ENCODE assay signal across 9 cellular contexts in the genomic region with DNA sequence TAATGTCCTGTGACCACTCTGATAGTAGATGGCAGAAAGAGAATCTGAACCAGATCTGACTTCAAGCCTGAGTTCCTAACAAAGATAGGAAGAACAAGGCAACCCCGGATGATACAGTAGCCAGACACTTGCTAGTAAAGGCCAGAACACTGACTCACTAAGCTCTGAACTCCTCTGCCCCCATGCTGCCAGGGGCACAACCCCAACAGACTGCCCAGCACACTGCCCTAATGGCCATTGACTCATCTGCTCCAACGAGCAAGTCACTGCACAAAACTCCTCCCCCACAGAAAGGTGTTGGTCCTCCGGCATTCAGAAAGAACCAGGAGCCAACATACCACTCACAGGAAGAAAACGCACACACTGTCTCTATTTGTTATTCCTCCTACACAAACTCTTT.
DNase-seq lines count a peak whose midpoint lies in the region; FAIRE-seq and TF ChIP-seq lines count a peak whose summit lies in the region.
"Had no signal": no experiment of that assay in that cellular context is flagged by ENCODE, and none has a peak within 500 bp of the region (broad histone marks: within the 10 kb centered on the region; RNA-seq: fewer than 3 reads in every experiment).

No MANE protein-coding gene starts in this region.

- no peak overlapping the region for H3K4me3 Mint-ChIP-seq in glutamatergic neuron (ENCODE audit: unreplicated experiment)
- no peak overlapping the region for H3K4me3 Mint-ChIP-seq in activated CD4-positive, alpha-beta T cell treated with anti-CD3 and anti-CD28 coated beads, Interleukin-2, amount 10 ng/mL, durations not matched to agents 7 days and 5 days

- CTCF ChIA-PET in activated CD4-positive, alpha-beta T cell treated with anti-CD3 and anti-CD28 coated beads, Interleukin-2, amount 10 ng/mL, durations not matched to agents 7 days and 5 days (lab: Charles Lee) = no interaction called here

- H3K27ac Mint-ChIP-seq in glutamatergic neuron (ENCODE audit: unreplicated experiment) = no peak overlapping the region
- H3K27ac Mint-ChIP-seq in activated CD4-positive, alpha-beta T cell treated with anti-CD3 and anti-CD28 coated beads, Interleukin-2, amount 10 ng/mL, durations not matched to agents 7 days and 5 days = no peak overlapping the region

- H3K27me3 Mint-ChIP-seq in glutamatergic neuron (ENCODE audit: unreplicated experiment) = peaks cover 3% of the 10 kb centered on the region
- H3K27me3 Mint-ChIP-seq in activated CD4-positive, alpha-beta T cell treated with anti-CD3 and anti-CD28 coated beads, Interleukin-2, amount 10 ng/mL, durations not matched to agents 7 days and 5 days = peaks cover 2% of the 10 kb centered on the region

- FAIRE-seq in HTR-8/SVneo (lab: Jason Lieb, UNC) = peak; percentile 66
- FAIRE-seq: frontal cortex had no signal

- no peaks in the 10 kb centered on the region for H3K4me1 Mint-ChIP-seq in glutamatergic neuron (ENCODE audit: low read depth, unreplicated experiment)
- no peaks in the 10 kb centered on the region for H3K4me1 Mint-ChIP-seq in activated CD4-positive, alpha-beta T cell treated with anti-CD3 and anti-CD28 coated beads, Interleukin-2, amount 10 ng/mL, durations not matched to agents 7 days and 5 days

- peaks cover 1% of the 10 kb centered on the region for H3K9me3 Mint-ChIP-seq in glutamatergic neuron (ENCODE audit: unreplicated experiment)
- no peaks in the 10 kb centered on the region for H3K9me3 Mint-ChIP-seq in activated CD4-positive, alpha-beta T cell treated with anti-CD3 and anti-CD28 coated beads, Interleukin-2, amount 10 ng/mL, durations not matched to agents 7 days and 5 days

- no peaks in the 10 kb centered on the region for H3K36me3 Mint-ChIP-seq in glutamatergic neuron (ENCODE audit: unreplicated experiment)
- no peaks in the 10 kb centered on the region for H3K36me3 Mint-ChIP-seq in activated CD4-positive, alpha-beta T cell treated with anti-CD3 and anti-CD28 coated beads, Interleukin-2, amount 10 ng/mL, durations not matched to agents 7 days and 5 days (ENCODE audit: low read depth)

- peak; percentile 49 for DNase-seq in AG08396 (ENCODE audit: low spot score)
- DNase-seq in HTR-8/SVneo (ENCODE audit: insufficient read length, low spot score) = peak; percentile 40
- peak; percentile 54 to 85 for DNase-seq in cardiac fibroblast (ENCODE audit: low read depth in 2 of 2)
- peak; percentile 20 to 57 for DNase-seq in lung microvascular endothelial cell (ENCODE audit: low read depth in 2 of 2)
- no peak for DNase-seq in stimulated activated CD4-positive, alpha-beta T cell treated with anti-CD3 and anti-CD28 coated beads, Interleukin-2, amount 100 ng/mL, for 24 hours
- no peak for DNase-seq in NCI-H2029 treated with DMSO at 0.1 percent for 48 hours (lab: John Stamatoyannopoulos, UW)
- no peak for DNase-seq in glutamatergic neuron
- no peak for DNase-seq in activated CD4-positive, alpha-beta T cell treated with anti-CD3 and anti-CD28 coated beads, Interleukin-2, amount 10 ng/mL, durations not matched to agents 7 days and 5 days

- POLR2A ChIA-PET in activated CD4-positive, alpha-beta T cell treated with anti-CD3 and anti-CD28 coated beads, Interleukin-2, amount 10 ng/mL, durations not matched to agents 7 days and 5 days (lab: Charles Lee) = no interaction called here

- TF ChIP-seq CTCF in cardiac fibroblast (IDR thresholded peaks at IDR 0.05; ENCODE audit: low read depth, low read length) (no peak), glutamatergic neuron (IDR thresholded peaks at IDR 0.05; ENCODE audit: partially characterized antibody, unreplicated experiment) (no peak)

- no peak overlapping the region for H3K4me3 ChIP-seq in cardiac fibroblast (replicated peaks in 1 of 2; ENCODE audit: low read depth in 2 of 2, low read length in 2 of 2)

Comparison
In these comparisons a context has a peak if more than half of its experiments do, and no peak if none do; other contexts are left out.
1. DNase-seq: peak in AG08396 (single experiment), HTR-8/SVneo (single experiment), cardiac fibroblast (2 of 2) and lung microvascular endothelial cell (2 of 2); none in stimulated activated CD4-positive, alpha-beta T cell treated with anti-CD3 and anti-CD28 coated beads, Interleukin-2, amount 100 ng/mL, for 24 hours (0 of 2), NCI-H2029 treated with DMSO at 0.1 percent for 48 hours (single experiment), glutamatergic neuron (single experiment) and activated CD4-positive, alpha-beta T cell treated with anti-CD3 and anti-CD28 coated beads, Interleukin-2, amount 10 ng/mL, durations not matched to agents 7 days and 5 days (single experiment).